Comparison of ENCODE assay signal across 8 cellular contexts in genomic region chr11:119481021-119481666, GRCh38.
DNase-seq lines count a peak whose midpoint lies in the region; ATAC-seq and TF ChIP-seq lines count a peak whose summit lies in the region.

No MANE protein-coding gene starts in this region.

- H3K4me3 ChIP-seq in DOHH2 (ENCODE audit: low read length) (peak overlapping the region; percentile 35; the same call in 1 of the 2 replicates), choroid plexus epithelial cell (ENCODE audit: low read depth, low read length) (no peak overlapping the region)

- no peaks in the 10 kb centered on the region for H3F3A ChIP-seq in DOHH2 (ENCODE audit: control insufficient read depth, insufficient read depth)

- H3K36me3 ChIP-seq in DOHH2 (ENCODE audit: control insufficient read depth, low read length), result no peaks in the 10 kb centered on the region

- peak overlapping the region; percentile 69 for H3K27ac ChIP-seq in DOHH2 (ENCODE audit: low read depth, low read length)

- ATAC-seq in HG02981 (IDR thresholded peaks at IDR 0.05; ENCODE audit: unreplicated experiment) (peak; percentile 68), GM18519 (IDR thresholded peaks at IDR 0.05; ENCODE audit: low FRiP score, unreplicated experiment) (no peak)

- H3K79me2 ChIP-seq in DOHH2 (ENCODE audit: control insufficient read depth, low read length), result no peaks in the 10 kb centered on the region

- DNase-seq in NCI-H345 treated with DMSO at 0.1 percent for 48 hours (lab: John Stamatoyannopoulos, UW; ENCODE audit: unreplicated experiment), result peak; percentile 70
- peak; percentile 29 to 61 for DNase-seq in activated CD4-positive, alpha-beta T cell treated with anti-CD3 and anti-CD28 coated beads for 4 hours
- DNase-seq in choroid plexus epithelial cell (ENCODE audit: low read depth), result peak; percentile 96
- DNase-seq in left kidney (ENCODE audit: low read depth, low spot score), result peak; percentile 77
- peak; percentile 71 for DNase-seq in stimulated activated CD4-positive, alpha-beta T cell treated with anti-CD3 and anti-CD28 coated beads, Interleukin-4, amount 100 ng/mL, for 1 hour

- H3K9me3 ChIP-seq in DOHH2 (ENCODE audit: control insufficient read depth, insufficient read depth, low read length), result no peaks in the 10 kb centered on the region

- no peaks in the 10 kb centered on the region for H3K9me2 ChIP-seq in DOHH2 (replicated peaks; ENCODE audit: control insufficient read depth, low read length)

- H4K20me1 ChIP-seq in DOHH2 (ENCODE audit: control insufficient read depth, insufficient read depth, low read depth, low read length), result no peaks in the 10 kb centered on the region

- peaks cover 3% of the 10 kb centered on the region; the same call in 1 of the 2 replicates for H3K27me3 ChIP-seq in DOHH2 (ENCODE audit: control insufficient read depth, low read length)

- TF ChIP-seq CTCF in DOHH2 (IDR thresholded peaks at IDR 0.05; ENCODE audit: low read depth, low read length, poor library complexity, severe bottlenecking) (peak; percentile 100), choroid plexus epithelial cell (conservative IDR thresholded peaks at IDR 0.05; ENCODE audit: low read depth, low read length) (peak; percentile 94)

- H3K4me2 ChIP-seq in DOHH2 (ENCODE audit: low read length), result peak overlapping the region; percentile 58

- H3K4me1 ChIP-seq in DOHH2 (ENCODE audit: control insufficient read depth, low read length), result peaks cover 42% of the 10 kb centered on the region

Comparison
In these comparisons a context has a peak if more than half of its experiments do, and no peak if none do; other contexts are left out.
1. DNase-seq: peak in every context shown above with its lines; median percentile 96 in choroid plexus epithelial cell; 77 in left kidney; 71 in stimulated activated CD4-positive, alpha-beta T cell treated with anti-CD3 and anti-CD28 coated beads, Interleukin-4, amount 100 ng/mL, for 1 hour; 70 in NCI-H345 treated with DMSO at 0.1 percent for 48 hours; 45 in activated CD4-positive, alpha-beta T cell treated with anti-CD3 and anti-CD28 coated beads for 4 hours.